In the genomic region with DNA sequence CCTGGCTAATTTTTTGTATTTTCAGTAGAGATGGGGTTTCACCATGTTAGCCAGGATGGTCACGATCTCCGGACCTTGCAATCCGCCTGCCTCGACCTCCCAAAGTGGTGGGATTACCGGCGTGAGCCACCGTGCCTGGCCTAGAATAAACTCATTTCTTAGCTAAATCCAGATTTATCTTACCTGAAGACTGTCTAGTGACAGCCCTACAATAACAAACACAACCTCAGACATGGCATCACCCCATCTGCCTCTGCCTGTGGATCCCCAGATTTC, we compare ENCODE assay signal across 11 cellular contexts. TPM values are rescaled to one million over a fixed set of nuclear protein-coding genes. Genes with fewer than 3 reads are reported as not detected.
DNase-seq lines count a peak whose midpoint lies in the region; ATAC-seq and TF ChIP-seq lines count a peak whose summit lies in the region.
"Had no signal": no experiment of that assay in that cellular context is flagged by ENCODE, and none has a peak within 500 bp of the region (broad histone marks: within the 10 kb centered on the region; RNA-seq: fewer than 3 reads in every experiment).

No MANE protein-coding gene starts in this region.

- peaks cover 95% of the 10 kb centered on the region for H3K79me2 ChIP-seq in SK-N-SH (ENCODE audit: insufficient read depth)

- no peaks in the 10 kb centered on the region for H3K9me2 ChIP-seq in SK-N-SH

- CTCF ChIA-PET in SK-N-SH (lab: Yijun Ruan, JAX): no interaction called here

- DNase-seq in SK-N-SH: no peak
- no peak for DNase-seq in RWPE2 (ENCODE audit: low spot score)
- no peak for DNase-seq in epithelial cell of prostate (ENCODE audit: low read depth, low spot score)
- no peak for DNase-seq in NCI-H146 (lab: John Stamatoyannopoulos, UW)
- DNase-seq: NCI-H1105, NCI-H345 had no signal

- no peaks in the 10 kb centered on the region for H3K27me3 ChIP-seq in SK-N-SH (ENCODE audit: insufficient read depth)
- no peaks in the 10 kb centered on the region for H3K27me3 ChIP-seq in RWPE2 (ENCODE audit: insufficient read depth, poor library complexity, severe bottlenecking)

- H3K4me1 ChIP-seq in SK-N-SH (ENCODE audit: control insufficient read depth in 1 of 2, insufficient read depth in 2 of 2, low read depth in 1 of 2, low read length in 1 of 2): peaks cover 5% of the 10 kb centered on the region in 2 experiments; a peak in 3 of 4 replicates
- H3K4me1 ChIP-seq in RWPE2 (ENCODE audit: insufficient read depth, poor library complexity, severe bottlenecking): peaks cover 8% of the 10 kb centered on the region

- H3K27ac ChIP-seq in SK-N-SH (ENCODE audit: low read depth in 2 of 2, low read length in 1 of 2) (peak overlapping the region in 1 of 2 experiments; percentile 20; a peak in 1 of 4 replicates), RWPE2 (ENCODE audit: poor library complexity, severe bottlenecking) (peak overlapping the region; percentile 43), epithelial cell of prostate (peak overlapping the region; percentile 76), skin epidermis (peak overlapping the region in 17 of 21 experiments; percentile 5 to 92 (median 78))
- H3K27ac ChIP-seq: 22Rv1 had no signal

- TF ChIP-seq CTCF in SK-N-SH (IDR thresholded peaks at IDR 0.05): no peak
- no peak for TF ChIP-seq CTCF in RWPE2 (IDR thresholded peaks at IDR 0.05; ENCODE audit: poor library complexity, severe bottlenecking)

- H3K9me3 ChIP-seq in SK-N-SH (0 out of 2 replicates have a peak, but pooled peaks cover 4% of the 10 kb centered on the region), RWPE2 (ENCODE audit: severe bottlenecking) (peaks cover 5% of the 10 kb centered on the region)

- H2AFZ ChIP-seq in SK-N-SH (ENCODE audit: low read depth): no peak overlapping the region

- 95% methylated on average over 7 of the region's 7 CpGs for WGBS in SK-N-SH (ENCODE audit: low lambda C conversion rate)

- peaks cover 0 to 14% of the 10 kb centered on the region in 2 experiments for H3K36me3 ChIP-seq in SK-N-SH (replicated peaks in 1 of 2; ENCODE audit: control insufficient read depth in 1 of 2, insufficient read depth in 2 of 2, low read length in 1 of 2)
- peaks cover 31% of the 10 kb centered on the region for H3K36me3 ChIP-seq in RWPE2 (ENCODE audit: low read depth)

- ATAC-seq in SK-N-SH treated with all-trans-retinoic acid at 6 μM for 48 hours: no peak
- no peak for ATAC-seq in RWPE2 (ENCODE audit: low read depth)
- ATAC-seq in HG03342 (IDR thresholded peaks at IDR 0.05; ENCODE audit: unreplicated experiment): no peak
- ATAC-seq in HG02610 (IDR thresholded peaks at IDR 0.05; ENCODE audit: unreplicated experiment): no peak

- POLR2A ChIA-PET in SK-N-SH (lab: Yijun Ruan, JAX): no interaction called here

- H3K4me3 ChIP-seq in SK-N-SH (ENCODE audit: low read depth in 2 of 2, low read length in 1 of 2): no peak overlapping the region
- no peak overlapping the region for H3K4me3 ChIP-seq in RWPE2 (ENCODE audit: severe bottlenecking)
- H3K4me3 ChIP-seq in skin epidermis: no peak overlapping the region

- TF ChIP-seq EP300 in SK-N-SH (IDR thresholded peaks at IDR 0.05; ENCODE audit: borderline replicate concordance in 1 of 2, low read depth in 1 of 2, low read length in 1 of 2): no peak

- H4K20me1 ChIP-seq in SK-N-SH (ENCODE audit: insufficient read depth): no peaks in the 10 kb centered on the region

- TF ChIP-seq RAD21 in SK-N-SH (IDR thresholded peaks at IDR 0.05; ENCODE audit: low read length): no peak

- 0 out of 2 replicates have a peak overlapping the region, but pooled peaks have one; percentile 12 for H3K4me2 ChIP-seq in SK-N-SH

- peaks cover 3% of the 10 kb centered on the region for H3F3A ChIP-seq in SK-N-SH (replicated peaks; ENCODE audit: insufficient read depth)

- no peak overlapping the region for H3K9ac ChIP-seq in SK-N-SH

TF ChIP-seq in SK-N-SH, 30 proteins besides CTCF, POLR2A, EP300 and RAD21 (continues in another document):
- TF ChIP-seq POLR2AphosphoS5 (IDR thresholded peaks at IDR 0.05; ENCODE audit: low read depth, low read length) (no peak), FOXJ3 (CRISPR knock-in tag; IDR thresholded peaks at IDR 0.05) (no peak), RCOR1 (IDR thresholded peaks at IDR 0.05; ENCODE audit: low read length) (no peak), SMC3 (IDR thresholded peaks at IDR 0.05; ENCODE audit: low read depth, low read length) (no peak)
- TF ChIP-seq, protein P1, sequence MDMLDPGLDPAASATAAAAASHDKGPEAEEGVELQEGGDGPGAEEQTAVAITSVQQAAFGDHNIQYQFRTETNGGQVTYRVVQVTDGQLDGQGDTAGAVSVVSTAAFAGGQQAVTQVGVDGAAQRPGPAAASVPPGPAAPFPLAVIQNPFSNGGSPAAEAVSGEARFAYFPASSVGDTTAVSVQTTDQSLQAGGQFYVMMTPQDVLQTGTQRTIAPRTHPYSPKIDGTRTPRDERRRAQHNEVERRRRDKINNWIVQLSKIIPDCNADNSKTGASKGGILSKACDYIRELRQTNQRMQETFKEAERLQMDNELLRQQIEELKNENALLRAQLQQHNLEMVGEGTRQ (IDR thresholded peaks at IDR 0.05; ENCODE audit: borderline replicate concordance, low read depth, low read length): no peak
- TF ChIP-seq, protein P2, sequence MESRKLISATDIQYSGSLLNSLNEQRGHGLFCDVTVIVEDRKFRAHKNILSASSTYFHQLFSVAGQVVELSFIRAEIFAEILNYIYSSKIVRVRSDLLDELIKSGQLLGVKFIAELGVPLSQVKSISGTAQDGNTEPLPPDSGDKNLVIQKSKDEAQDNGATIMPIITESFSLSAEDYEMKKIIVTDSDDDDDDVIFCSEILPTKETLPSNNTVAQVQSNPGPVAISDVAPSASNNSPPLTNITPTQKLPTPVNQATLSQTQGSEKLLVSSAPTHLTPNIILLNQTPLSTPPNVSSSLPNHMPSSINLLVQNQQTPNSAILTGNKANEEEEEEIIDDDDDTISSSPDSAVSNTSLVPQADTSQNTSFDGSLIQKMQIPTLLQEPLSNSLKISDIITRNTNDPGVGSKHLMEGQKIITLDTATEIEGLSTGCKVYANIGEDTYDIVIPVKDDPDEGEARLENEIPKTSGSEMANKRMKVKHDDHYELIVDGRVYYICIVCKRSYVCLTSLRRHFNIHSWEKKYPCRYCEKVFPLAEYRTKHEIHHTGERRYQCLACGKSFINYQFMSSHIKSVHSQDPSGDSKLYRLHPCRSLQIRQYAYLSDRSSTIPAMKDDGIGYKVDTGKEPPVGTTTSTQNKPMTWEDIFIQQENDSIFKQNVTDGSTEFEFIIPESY (IDR thresholded peaks at IDR 0.05; ENCODE audit: borderline replicate concordance, low read depth): no peak

TF ChIP-seq in SK-N-SH treated with all-trans-retinoic acid at 6 μM for 48 hours, 23 proteins besides CTCF, POLR2A, EP300 and RAD21 (continues in another document):
- TF ChIP-seq GLIS3 (CRISPR knock-in tag; IDR thresholded peaks at IDR 0.05) (no peak), CSDC2 (CRISPR knock-in tag; IDR thresholded peaks at IDR 0.05) (no peak), ZC3H10 (CRISPR knock-in tag; IDR thresholded peaks at IDR 0.05) (no peak), RARB (CRISPR knock-in tag; IDR thresholded peaks at IDR 0.05) (no peak), PPARA (CRISPR knock-in tag; IDR thresholded peaks at IDR 0.05; ENCODE audit: borderline replicate concordance) (no peak), ARNTL (CRISPR knock-in tag; IDR thresholded peaks at IDR 0.05; ENCODE audit: borderline replicate concordance, low read depth) (no peak), BACH2 (CRISPR knock-in tag; IDR thresholded peaks at IDR 0.05; ENCODE audit: borderline replicate concordance) (no peak), TOX (CRISPR knock-in tag; IDR thresholded peaks at IDR 0.05; ENCODE audit: borderline replicate concordance) (no peak), ZFP30 (CRISPR knock-in tag; IDR thresholded peaks at IDR 0.05) (no peak), SNAI2 (CRISPR knock-in tag; IDR thresholded peaks at IDR 0.05) (no peak), ZFP3 (CRISPR knock-in tag; IDR thresholded peaks at IDR 0.05) (no peak), OSR1 (CRISPR knock-in tag; IDR thresholded peaks at IDR 0.05) (no peak)
- TF ChIP-seq, protein P3, sequence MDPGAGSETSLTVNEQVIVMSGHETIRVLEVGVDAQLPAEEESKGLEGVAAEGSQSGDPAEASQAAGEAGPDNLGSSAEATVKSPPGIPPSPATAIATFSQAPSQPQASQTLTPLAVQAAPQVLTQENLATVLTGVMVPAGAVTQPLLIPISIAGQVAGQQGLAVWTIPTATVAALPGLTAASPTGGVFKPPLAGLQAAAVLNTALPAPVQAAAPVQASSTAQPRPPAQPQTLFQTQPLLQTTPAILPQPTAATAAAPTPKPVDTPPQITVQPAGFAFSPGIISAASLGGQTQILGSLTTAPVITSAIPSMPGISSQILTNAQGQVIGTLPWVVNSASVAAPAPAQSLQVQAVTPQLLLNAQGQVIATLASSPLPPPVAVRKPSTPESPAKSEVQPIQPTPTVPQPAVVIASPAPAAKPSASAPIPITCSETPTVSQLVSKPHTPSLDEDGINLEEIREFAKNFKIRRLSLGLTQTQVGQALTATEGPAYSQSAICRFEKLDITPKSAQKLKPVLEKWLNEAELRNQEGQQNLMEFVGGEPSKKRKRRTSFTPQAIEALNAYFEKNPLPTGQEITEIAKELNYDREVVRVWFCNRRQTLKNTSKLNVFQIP (CRISPR knock-in tag; IDR thresholded peaks at IDR 0.05; ENCODE audit: borderline replicate concordance, low read depth): no peak
- TF ChIP-seq, protein P4, sequence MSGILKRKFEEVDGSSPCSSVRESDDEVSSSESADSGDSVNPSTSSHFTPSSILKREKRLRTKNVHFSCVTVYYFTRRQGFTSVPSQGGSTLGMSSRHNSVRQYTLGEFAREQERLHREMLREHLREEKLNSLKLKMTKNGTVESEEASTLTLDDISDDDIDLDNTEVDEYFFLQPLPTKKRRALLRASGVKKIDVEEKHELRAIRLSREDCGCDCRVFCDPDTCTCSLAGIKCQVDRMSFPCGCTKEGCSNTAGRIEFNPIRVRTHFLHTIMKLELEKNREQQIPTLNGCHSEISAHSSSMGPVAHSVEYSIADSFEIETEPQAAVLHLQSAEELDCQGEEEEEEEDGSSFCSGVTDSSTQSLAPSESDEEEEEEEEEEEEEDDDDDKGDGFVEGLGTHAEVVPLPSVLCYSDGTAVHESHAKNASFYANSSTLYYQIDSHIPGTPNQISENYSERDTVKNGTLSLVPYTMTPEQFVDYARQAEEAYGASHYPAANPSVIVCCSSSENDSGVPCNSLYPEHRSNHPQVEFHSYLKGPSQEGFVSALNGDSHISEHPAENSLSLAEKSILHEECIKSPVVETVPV (CRISPR knock-in tag; IDR thresholded peaks at IDR 0.05): no peak

RNA-seq across cellular contexts. Expression of a gene that starts 5.0 kb away (rescaled TPM):
- 3.4 and 3.6 TPM in 2 replicates for polyA plus RNA-seq in SK-N-SH (2012; rRNA removed)
- 2.8 and 3.0 TPM in 2 replicates for polyA plus RNA-seq in SK-N-SH (2012; cell fraction: cytosol; rRNA removed)
- polyA plus RNA-seq in SK-N-SH (2012; cell fraction: nucleus; rRNA removed): 7.3 and 10.7 TPM in 2 replicates

RNA-seq across cellular contexts. Expression of a gene that starts 43.7 kb away (rescaled TPM):
- 0.99 and 1.3 TPM in 2 replicates for polyA plus RNA-seq in SK-N-SH (2012; rRNA removed)
- 1.3 and 1.5 TPM in 2 replicates for polyA plus RNA-seq in SK-N-SH (2012; cell fraction: cytosol; rRNA removed)
- polyA plus RNA-seq in SK-N-SH (2012; cell fraction: nucleus; rRNA removed): 1.8 and 1.9 TPM in 2 replicates
